Comparison of ENCODE assay signal across 8 cellular contexts in the genomic region with DNA sequence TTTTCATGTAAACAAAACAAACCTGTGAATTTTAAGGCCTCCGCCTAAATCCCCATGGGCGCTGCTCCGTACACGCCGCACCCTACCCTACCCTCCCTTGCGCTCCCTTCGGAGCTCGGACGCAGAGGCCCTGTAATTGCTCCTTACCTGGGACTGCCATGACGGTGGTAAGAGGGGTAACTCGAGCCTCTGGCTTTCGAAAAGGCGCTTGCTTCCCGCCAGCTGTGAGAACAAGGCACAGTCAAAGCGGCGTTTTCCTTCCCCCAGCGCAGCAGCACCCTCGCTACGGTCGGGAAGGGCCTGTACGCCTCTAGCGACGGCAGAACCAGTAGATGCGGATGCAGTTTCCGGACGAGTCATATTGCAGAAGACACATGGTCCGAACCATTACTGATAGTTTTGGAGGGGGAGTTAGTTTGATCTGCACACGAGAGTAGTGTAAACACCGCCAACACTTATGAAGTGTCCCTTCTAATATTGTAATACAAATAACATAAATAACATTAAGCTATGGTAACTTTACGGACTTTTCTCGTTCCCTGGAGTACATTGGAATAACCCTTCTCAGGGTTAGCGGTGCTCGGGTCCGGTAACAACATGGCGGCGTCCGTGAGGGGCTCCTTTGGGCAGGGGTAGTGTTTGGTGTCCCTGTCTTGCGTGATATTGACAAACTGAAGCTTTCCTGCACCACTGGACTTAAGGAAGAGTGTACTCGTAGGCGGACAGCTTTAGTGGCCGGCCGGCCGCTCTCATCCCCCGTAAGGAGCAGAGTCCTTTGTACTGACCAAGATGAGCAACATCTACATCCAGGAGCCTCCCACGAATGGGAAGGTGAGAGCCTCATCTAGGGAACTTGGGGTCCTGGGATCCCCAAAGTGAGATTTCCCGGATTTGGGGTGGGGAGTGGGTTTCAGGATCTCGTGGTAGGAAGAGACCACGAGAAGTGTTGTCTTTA. TPM values are rescaled to one million over a fixed set of nuclear protein-coding genes. Genes with fewer than 3 reads are reported as not detected.
DNase-seq lines count a peak whose midpoint lies in the region; ATAC-seq, FAIRE-seq and TF ChIP-seq lines count a peak whose summit lies in the region.

A gene with protein sequence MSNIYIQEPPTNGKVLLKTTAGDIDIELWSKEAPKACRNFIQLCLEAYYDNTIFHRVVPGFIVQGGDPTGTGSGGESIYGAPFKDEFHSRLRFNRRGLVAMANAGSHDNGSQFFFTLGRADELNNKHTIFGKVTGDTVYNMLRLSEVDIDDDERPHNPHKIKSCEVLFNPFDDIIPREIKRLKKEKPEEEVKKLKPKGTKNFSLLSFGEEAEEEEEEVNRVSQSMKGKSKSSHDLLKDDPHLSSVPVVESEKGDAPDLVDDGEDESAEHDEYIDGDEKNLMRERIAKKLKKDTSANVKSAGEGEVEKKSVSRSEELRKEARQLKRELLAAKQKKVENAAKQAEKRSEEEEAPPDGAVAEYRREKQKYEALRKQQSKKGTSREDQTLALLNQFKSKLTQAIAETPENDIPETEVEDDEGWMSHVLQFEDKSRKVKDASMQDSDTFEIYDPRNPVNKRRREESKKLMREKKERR (plus strand): TSS at position 573 of the 955 bp plus-strand sequence. CDS start 217 bp downstream, at position 790.
A gene (minus strand): TSS at position 334 of the 955 bp plus-strand sequence. CDS start 174 bp downstream, at position 160.

- H3K27me3 ChIP-seq in H1 (replicated peaks in 1 of 4; ENCODE audit: control insufficient read depth in 3 of 4, extremely low read depth in 1 of 4, insufficient read depth in 3 of 4, low read length in 3 of 4) (no peaks in the 10 kb centered on the region), mesenchymal stem cell (ENCODE audit: control insufficient read depth in 1 of 2, insufficient read depth in 1 of 2, low read length in 2 of 2) (no peaks in the 10 kb centered on the region)

- H4K8ac ChIP-seq in H1 (ENCODE audit: extremely low read depth, insufficient read depth, low read length): peak within 1 kb of the TSS; percentile 97; the same call in 1 of the 2 replicates
- peak within 1 kb of the TSS; percentile 92 for H4K8ac ChIP-seq in mesenchymal stem cell (ENCODE audit: low read length)

- peak within 1 kb of the TSS; percentile 52; the same call in 1 of the 2 replicates for H2BK12ac ChIP-seq in H1 (ENCODE audit: low read depth, low read length)
- no peak within 1 kb of the TSS for H2BK12ac ChIP-seq in mesenchymal stem cell (ENCODE audit: low read length in 2 of 2)

- H3K27ac ChIP-seq in H1 (ENCODE audit: low read depth, low read length): peak within 1 kb of the TSS; percentile 97
- H3K27ac ChIP-seq in mesenchymal stem cell (ENCODE audit: low read length, poor library complexity, severe bottlenecking): peak within 1 kb of the TSS; percentile 63

- H3K79me2 ChIP-seq in H1 (ENCODE audit: control insufficient read depth in 1 of 2, insufficient read depth in 2 of 2, low read length in 2 of 2): peaks cover 15 to 89% of the 10 kb centered on the region in 2 experiments; a peak in 3 of 4 replicates

- H3K4ac ChIP-seq in H1 (replicated peaks; ENCODE audit: insufficient read length, low read depth, low read length) (no peak within 1 kb of the TSS), mesenchymal stem cell (ENCODE audit: low read depth in 1 of 2, low read length in 2 of 2) (peak within 1 kb of the TSS; percentile 35 to 82)

- peak; percentile 15 to 28; a peak in 2 of 4 replicates for TF ChIP-seq RAD21 in H1 (IDR thresholded peaks at IDR 0.05 in 1 of 2, conservative IDR thresholded peaks at IDR 0.05 in 1 of 2; ENCODE audit: low read depth in 2 of 2, low read length in 2 of 2)

- H3K4me3 ChIP-seq in H1 (ENCODE audit: extremely low read depth in 1 of 4, insufficient read depth in 2 of 4, low read depth in 3 of 4, low read length in 4 of 4) (peak within 1 kb of the TSS; percentile 79 to 100 (median 98)), mesenchymal stem cell (ENCODE audit: insufficient read depth in 1 of 2, low read depth in 1 of 2, low read length in 2 of 2) (peak within 1 kb of the TSS; percentile 80 to 100)

- no peak within 1 kb of the TSS for H3K23ac ChIP-seq in H1 (ENCODE audit: insufficient read length)
- peak within 1 kb of the TSS in 1 of 2 experiments; percentile 32 for H3K23ac ChIP-seq in mesenchymal stem cell (ENCODE audit: low read length in 2 of 2)

- 1% methylated on average over 48 of the region's 48 CpGs; no CpG with 5 or more reads in 1 of the 2 experiments for WGBS in H1 (ENCODE audit: extremely low coverage in 1 of 2, insufficient coverage in 1 of 2, insufficient read length in 1 of 2, insufficient replicate concordance in 2 of 2, low coverage in 1 of 2, low lambda C conversion rate in 2 of 2, missing lambda C conversion rate in 1 of 2), 2 experiments
- WGBS in mesenchymal stem cell: under 1% methylated on average over 40 of the region's 48 CpGs

- TF ChIP-seq POLR2A in H1 (IDR thresholded peaks at IDR 0.05; ENCODE audit: control extremely low read depth in 1 of 2, low read depth in 2 of 2, low read length in 2 of 2): peak; percentile 85 to 95

- TF ChIP-seq CTCF in H1 (IDR thresholded peaks at IDR 0.05; ENCODE audit: control extremely low read depth in 1 of 3, insufficient read depth in 1 of 3, low read depth in 1 of 3, low read length in 3 of 3): peak in 1 of 3 experiments; percentile 6; a peak in 1 of 4 replicates

- H2AK5ac ChIP-seq in H1 (ENCODE audit: low read depth, low read length) (no peak within 1 kb of the TSS), mesenchymal stem cell (ENCODE audit: low read length, severe bottlenecking) (no peak within 1 kb of the TSS)

- H2BK5ac ChIP-seq in H1 (ENCODE audit: low read depth, low read length): peak within 1 kb of the TSS; percentile 91
- peak within 1 kb of the TSS; percentile 74 for H2BK5ac ChIP-seq in mesenchymal stem cell (ENCODE audit: low read depth, low read length, poor library complexity, severe bottlenecking)

- POLR2A ChIA-PET in H1 (lab: Charles Lee; ENCODE audit: partially characterized antibody): interaction anchor here (0.8 to 3.7 kb wide), 20 partner anchors 8 to 855 kb away, joined by 3 to 30 read pairs (median 4); a partner anchor contains a TSS

- H3K4me1 ChIP-seq in H1 (replicated peaks in 1 of 4; ENCODE audit: control insufficient read depth in 3 of 4, insufficient read depth in 4 of 4, low read length in 3 of 4) (peaks cover 0 to 9% (median 3%) of the 10 kb centered on the region in 4 experiments; a peak in 4 of 7 replicates), mesenchymal stem cell (ENCODE audit: control insufficient read depth, insufficient read depth, low read depth, low read length) (peaks cover 3% of the 10 kb centered on the region)

- H4K20me1 ChIP-seq in H1 (replicated peaks in 1 of 2; ENCODE audit: control insufficient read depth in 1 of 2, insufficient read depth in 2 of 2, low read length in 2 of 2): peaks cover 0 to 2% of the 10 kb centered on the region in 2 experiments

- H3K36me3 ChIP-seq in H1 (ENCODE audit: control insufficient read depth in 2 of 4, insufficient read depth in 4 of 4, low read length in 3 of 4): peaks cover 2 to 23% (median 9%) of the 10 kb centered on the region in 4 experiments; a peak in 4 of 8 replicates
- H3K36me3 ChIP-seq in mesenchymal stem cell (ENCODE audit: control insufficient read depth in 1 of 2, insufficient read depth in 2 of 2, low read depth in 1 of 2, low read length in 2 of 2): peaks cover 3 to 24% of the 10 kb centered on the region in 2 experiments

- peak; percentile 62 for FAIRE-seq in H1 (lab: Jason Lieb, UNC)

- peak; percentile 97 for ATAC-seq in GM19467 (IDR thresholded peaks at IDR 0.05; ENCODE audit: unreplicated experiment)

- H3K79me1 ChIP-seq in H1 (ENCODE audit: low read depth, low read length) (peaks cover 6% of the 10 kb centered on the region), mesenchymal stem cell (replicated peaks; ENCODE audit: low read length, poor library complexity, severe bottlenecking) (peaks cover 17% of the 10 kb centered on the region)

- TF ChIP-seq EP300 in H1 (IDR thresholded peaks at IDR 0.05; ENCODE audit: borderline replicate concordance in 1 of 2, low read depth in 2 of 2, low read length in 2 of 2): peak in 1 of 2 experiments; percentile 95; a peak in 2 of 3 replicates

- H3K9ac ChIP-seq in H1 (replicated peaks in 1 of 4; ENCODE audit: extremely low read depth in 1 of 4, low read depth in 3 of 4, low read length in 3 of 4) (peak within 1 kb of the TSS; percentile 77 to 99 (median 94)), mesenchymal stem cell (ENCODE audit: low read length) (peak within 1 kb of the TSS; percentile 100)

- H2AFZ ChIP-seq in H1 (ENCODE audit: low read length) (peak within 1 kb of the TSS; percentile 99), mesenchymal stem cell (ENCODE audit: low read depth, low read length) (peak within 1 kb of the TSS; percentile 43)

- peak within 1 kb of the TSS; percentile 43 for H3K56ac ChIP-seq in H1 (replicated peaks; ENCODE audit: insufficient read length, low read depth, low read length)

- no peak within 1 kb of the TSS for H2BK15ac ChIP-seq in H1 (ENCODE audit: low read length)
- H2BK15ac ChIP-seq in mesenchymal stem cell (ENCODE audit: low read depth, poor library complexity, severe bottlenecking): no peak within 1 kb of the TSS

- H3K4me2 ChIP-seq in H1 (ENCODE audit: insufficient read depth in 1 of 2, low read depth in 2 of 2, low read length in 2 of 2) (peak within 1 kb of the TSS; percentile 56 to 75), mesenchymal stem cell (ENCODE audit: low read length, poor library complexity, severe bottlenecking) (peak within 1 kb of the TSS; percentile 95)

- H3K23me2 ChIP-seq in H1 (ENCODE audit: low read depth, low read length): 0 out of 2 replicates have a peak, but pooled peaks cover 2% of the 10 kb centered on the region

- H2BK120ac ChIP-seq in H1 (replicated peaks; ENCODE audit: low read depth, low read length) (no peak within 1 kb of the TSS), mesenchymal stem cell (ENCODE audit: low read depth, low read length) (no peak within 1 kb of the TSS)

- H3K9me3 ChIP-seq in H1 (ENCODE audit: insufficient read depth in 2 of 2, low read depth in 1 of 2, low read length in 1 of 2): no peaks in the 10 kb centered on the region
- H3K9me3 ChIP-seq in mesenchymal stem cell (ENCODE audit: control insufficient read depth, low read length): no peaks in the 10 kb centered on the region

- DNase-seq in COLO668 (lab: John Stamatoyannopoulos, UW; ENCODE audit: unreplicated experiment): peak; percentile 76
- DNase-seq in HS-27A (ENCODE audit: low read depth): peak; percentile 66
- DNase-seq in NOMO-1 (lab: John Stamatoyannopoulos, UW; ENCODE audit: unreplicated experiment in 2 of 2): peak; percentile 78 to 87
- peak; percentile 51 to 69 for DNase-seq in activated CD8-positive, alpha-beta memory T cell treated with anti-CD3 and anti-CD28 coated beads for 4 hours (ENCODE audit: low read depth in 2 of 2)
- DNase-seq in H1 (ENCODE audit: low read depth in 1 of 2, low spot score in 2 of 2): peak; percentile 69 to 85
- peak; percentile 95 for DNase-seq in mesenchymal stem cell
- DNase-seq in stimulated activated CD8-positive, alpha-beta memory T cell treated with anti-CD3 and anti-CD28 coated beads, Interleukin-12 subunit alpha, Interleukin-12 subunit beta, amount 100 ng/mL, for 4 hours (ENCODE audit: low read depth): peak; percentile 60

- peak within 1 kb of the TSS; percentile 34 for H4K91ac ChIP-seq in H1 (replicated peaks; ENCODE audit: insufficient read length, low read length)
- no peak within 1 kb of the TSS for H4K91ac ChIP-seq in mesenchymal stem cell (ENCODE audit: low read length)

- CTCF ChIA-PET in H1 (lab: Charles Lee; ENCODE audit: partially characterized antibody): interaction anchor here (0.5 to 2.8 kb wide), 15 partner anchors 10 to 138 kb away, joined by 3 to 13 read pairs (median 3); a partner anchor contains a TSS

- H3K18ac ChIP-seq in H1 (ENCODE audit: extremely low read depth, low read length): peak within 1 kb of the TSS; percentile 72; the same call in 1 of the 2 replicates
- H3K18ac ChIP-seq in mesenchymal stem cell (ENCODE audit: low read depth in 1 of 2, low read length in 2 of 2): peak within 1 kb of the TSS; percentile 68

- no peak within 1 kb of the TSS for H2BK20ac ChIP-seq in H1 (ENCODE audit: low read length)

- peak within 1 kb of the TSS; percentile 82 for H4K5ac ChIP-seq in H1 (ENCODE audit: insufficient read length, low read depth, low read length)

- no peak within 1 kb of the TSS for H3K14ac ChIP-seq in H1 (ENCODE audit: insufficient read length)
- peak within 1 kb of the TSS in 1 of 2 experiments; percentile 93 for H3K14ac ChIP-seq in mesenchymal stem cell (ENCODE audit: low read length in 2 of 2)

RNA-seq across cellular contexts. Expression of the first gene that starts in this region (rescaled TPM):
- total RNA-seq in H1 (2021; fragmentation: NEBNext Ultra II Directional; extraction: Animal tissue kit (Norgen Biotek cat#: 25700)): 41.1 and 43.4 TPM in 2 replicates
- polyA plus RNA-seq in H1 (2011; rRNA removed): 10.7 and 24.9 TPM in 2 replicates
- 32.5 TPM for polyA plus RNA-seq in H1 (2011; cell fraction: cytosol; rRNA removed)
- polyA plus RNA-seq in H1 (2011; cell fraction: nucleus; rRNA removed): 6.2 TPM
- polyA plus RNA-seq in H1 (2012, experiment 1 of 2): 31.3 to 54.5 TPM (median 32.6 TPM) in 4 replicates
- polyA plus RNA-seq in H1 (2012, experiment 2 of 2): 3.3 TPM
- 72.9 TPM for polyA plus RNA-seq in H1 (2013, experiment 1 of 2)
- polyA plus RNA-seq in H1 (2013, experiment 2 of 2): 76.7 TPM
- 30.8 and 41.1 TPM in 2 replicates for polyA minus RNA-seq in H1 (2011; rRNA and poly(A)+ RNA removed)
- 12.6 TPM for polyA minus RNA-seq in H1 (2011; cell fraction: cytosol; rRNA and poly(A)+ RNA removed)
- polyA minus RNA-seq in H1 (2011; cell fraction: nucleus; rRNA and poly(A)+ RNA removed): 69.4 TPM
- 36.5 TPM for polyA plus RNA-seq in mesenchymal stem cell (2013, experiment 1 of 2)
- 37.2 TPM for polyA plus RNA-seq in mesenchymal stem cell (2013, experiment 2 of 2)

RNA-seq across cellular contexts. Expression of the second gene that starts in this region (rescaled TPM):
- total RNA-seq in H1 (2021; fragmentation: NEBNext Ultra II Directional; extraction: Animal tissue kit (Norgen Biotek cat#: 25700)): 37.2 and 39.0 TPM in 2 replicates
- polyA plus RNA-seq in H1 (2011; rRNA removed): 4.0 and 6.2 TPM in 2 replicates
- polyA plus RNA-seq in H1 (2011; cell fraction: cytosol; rRNA removed): 7.2 TPM
- polyA plus RNA-seq in H1 (2011; cell fraction: nucleus; rRNA removed): 6.9 TPM
- polyA plus RNA-seq in H1 (2012, experiment 1 of 2): 10.3 to 15.8 TPM (median 14.4 TPM) in 4 replicates
- 4.6 TPM for polyA plus RNA-seq in H1 (2012, experiment 2 of 2)
- polyA plus RNA-seq in H1 (2013, experiment 1 of 2): 29.2 TPM
- polyA plus RNA-seq in H1 (2013, experiment 2 of 2): 29.2 TPM
- 10.6 and 13.1 TPM in 2 replicates for polyA minus RNA-seq in H1 (2011; rRNA and poly(A)+ RNA removed)
- 14.7 TPM for polyA minus RNA-seq in H1 (2011; cell fraction: cytosol; rRNA and poly(A)+ RNA removed)
- 23.6 TPM for polyA minus RNA-seq in H1 (2011; cell fraction: nucleus; rRNA and poly(A)+ RNA removed)
- 20.4 TPM for polyA plus RNA-seq in mesenchymal stem cell (2013, experiment 1 of 2)
- 22.4 TPM for polyA plus RNA-seq in mesenchymal stem cell (2013, experiment 2 of 2)

Comparison
In these comparisons a context has a peak if more than half of its experiments do, and no peak if none do; other contexts are left out.
1. Peak in every context shown above with its lines: DNase-seq, ATAC-seq, H3K4me3 ChIP-seq and H3K27ac ChIP-seq.